Comparison of ENCODE assay signal across 1 cellular context in the genomic region with DNA sequence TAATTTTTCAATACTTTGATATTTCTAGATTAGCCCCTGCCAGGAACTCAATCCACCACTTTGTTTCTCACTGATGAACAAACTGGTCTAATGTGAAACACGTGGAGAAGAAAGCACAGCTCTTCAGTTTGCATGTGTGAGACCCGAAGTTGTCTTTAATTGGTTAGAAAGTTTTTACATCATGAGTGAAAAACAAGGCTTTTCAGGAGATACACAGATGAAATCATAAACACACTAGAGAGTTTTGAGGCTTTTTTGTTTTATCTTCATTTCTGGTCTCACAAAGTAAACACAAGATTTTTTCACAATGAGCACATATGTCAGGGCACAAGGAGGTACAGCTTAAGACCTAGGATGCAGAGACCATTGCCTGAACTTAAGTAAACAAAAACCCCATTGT.
TF ChIP-seq lines count a peak whose summit lies in the region.

No MANE protein-coding gene starts in this region.

TF ChIP-seq in GM23338, 12 proteins besides CTCF, POLR2A, EP300 and RAD21 (continued from another document):
- TF ChIP-seq, protein P1, sequence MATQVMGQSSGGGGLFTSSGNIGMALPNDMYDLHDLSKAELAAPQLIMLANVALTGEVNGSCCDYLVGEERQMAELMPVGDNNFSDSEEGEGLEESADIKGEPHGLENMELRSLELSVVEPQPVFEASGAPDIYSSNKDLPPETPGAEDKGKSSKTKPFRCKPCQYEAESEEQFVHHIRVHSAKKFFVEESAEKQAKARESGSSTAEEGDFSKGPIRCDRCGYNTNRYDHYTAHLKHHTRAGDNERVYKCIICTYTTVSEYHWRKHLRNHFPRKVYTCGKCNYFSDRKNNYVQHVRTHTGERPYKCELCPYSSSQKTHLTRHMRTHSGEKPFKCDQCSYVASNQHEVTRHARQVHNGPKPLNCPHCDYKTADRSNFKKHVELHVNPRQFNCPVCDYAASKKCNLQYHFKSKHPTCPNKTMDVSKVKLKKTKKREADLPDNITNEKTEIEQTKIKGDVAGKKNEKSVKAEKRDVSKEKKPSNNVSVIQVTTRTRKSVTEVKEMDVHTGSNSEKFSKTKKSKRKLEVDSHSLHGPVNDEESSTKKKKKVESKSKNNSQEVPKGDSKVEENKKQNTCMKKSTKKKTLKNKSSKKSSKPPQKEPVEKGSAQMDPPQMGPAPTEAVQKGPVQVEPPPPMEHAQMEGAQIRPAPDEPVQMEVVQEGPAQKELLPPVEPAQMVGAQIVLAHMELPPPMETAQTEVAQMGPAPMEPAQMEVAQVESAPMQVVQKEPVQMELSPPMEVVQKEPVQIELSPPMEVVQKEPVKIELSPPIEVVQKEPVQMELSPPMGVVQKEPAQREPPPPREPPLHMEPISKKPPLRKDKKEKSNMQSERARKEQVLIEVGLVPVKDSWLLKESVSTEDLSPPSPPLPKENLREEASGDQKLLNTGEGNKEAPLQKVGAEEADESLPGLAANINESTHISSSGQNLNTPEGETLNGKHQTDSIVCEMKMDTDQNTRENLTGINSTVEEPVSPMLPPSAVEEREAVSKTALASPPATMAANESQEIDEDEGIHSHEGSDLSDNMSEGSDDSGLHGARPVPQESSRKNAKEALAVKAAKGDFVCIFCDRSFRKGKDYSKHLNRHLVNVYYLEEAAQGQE (IDR thresholded peaks at IDR 0.05; ENCODE audit: unreplicated experiment), result no peak
- TF ChIP-seq, protein P2, sequence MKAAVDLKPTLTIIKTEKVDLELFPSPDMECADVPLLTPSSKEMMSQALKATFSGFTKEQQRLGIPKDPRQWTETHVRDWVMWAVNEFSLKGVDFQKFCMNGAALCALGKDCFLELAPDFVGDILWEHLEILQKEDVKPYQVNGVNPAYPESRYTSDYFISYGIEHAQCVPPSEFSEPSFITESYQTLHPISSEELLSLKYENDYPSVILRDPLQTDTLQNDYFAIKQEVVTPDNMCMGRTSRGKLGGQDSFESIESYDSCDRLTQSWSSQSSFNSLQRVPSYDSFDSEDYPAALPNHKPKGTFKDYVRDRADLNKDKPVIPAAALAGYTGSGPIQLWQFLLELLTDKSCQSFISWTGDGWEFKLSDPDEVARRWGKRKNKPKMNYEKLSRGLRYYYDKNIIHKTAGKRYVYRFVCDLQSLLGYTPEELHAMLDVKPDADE (IDR thresholded peaks at IDR 0.05), result no peak
- no peak for TF ChIP-seq CREB1 (CRISPR knock-in tag; IDR thresholded peaks at IDR 0.05; ENCODE audit: low read depth)
- no peak for TF ChIP-seq ZNF114 (CRISPR knock-in tag; IDR thresholded peaks at IDR 0.05)
- no peak for TF ChIP-seq EZH2phosphoT487 (IDR thresholded peaks at IDR 0.05; ENCODE audit: unreplicated experiment)
- TF ChIP-seq EZH2 (IDR thresholded peaks at IDR 0.05; ENCODE audit: low read depth, unreplicated experiment), result no peak
- no peak for TF ChIP-seq POLR2AphosphoS5 (IDR thresholded peaks at IDR 0.05; ENCODE audit: low read depth)
- no peak for TF ChIP-seq ZNF331 (CRISPR knock-in tag; IDR thresholded peaks at IDR 0.05; ENCODE audit: low read depth)
TF ChIP-seq in GM23338: peak in this region for 0.
